ENCODE assay signal across 2 cellular contexts in genomic region chr12:110271015-110271414, GRCh38.
TF ChIP-seq lines count a peak whose summit lies in the region.

No MANE protein-coding gene starts in this region.

TF ChIP-seq in SK-N-SH, 30 proteins besides CTCF, POLR2A, EP300 and RAD21 (continued from another document):
- no peak for TF ChIP-seq ZBTB33 (IDR thresholded peaks at IDR 0.05; ENCODE audit: borderline replicate concordance, low read depth)
- no peak for TF ChIP-seq SMC3 (IDR thresholded peaks at IDR 0.05; ENCODE audit: low read depth, low read length)
- TF ChIP-seq MXI1 (IDR thresholded peaks at IDR 0.05; ENCODE audit: low read depth, low read length), result no peak
- TF ChIP-seq MEF2A (IDR thresholded peaks at IDR 0.05; ENCODE audit: borderline replicate concordance, low read depth), result no peak
- TF ChIP-seq GABPA (IDR thresholded peaks at IDR 0.05; ENCODE audit: low read depth), result no peak
- no peak for TF ChIP-seq TEAD4 (IDR thresholded peaks at IDR 0.05; ENCODE audit: borderline replicate concordance, insufficient read depth)
- TF ChIP-seq EZH2phosphoT487 (IDR thresholded peaks at IDR 0.05; ENCODE audit: borderline replicate concordance, low read depth), result no peak
- no peak for TF ChIP-seq SIN3A (IDR thresholded peaks at IDR 0.05; ENCODE audit: borderline replicate concordance, low read depth, low read length)
- TF ChIP-seq RFX5 (IDR thresholded peaks at IDR 0.05; ENCODE audit: low read length), result no peak
- TF ChIP-seq YY1 (IDR thresholded peaks at IDR 0.05; ENCODE audit: low read depth), result no peak
- TF ChIP-seq POLR2AphosphoS5 (IDR thresholded peaks at IDR 0.05; ENCODE audit: low read depth, low read length), result no peak

TF ChIP-seq in SK-N-SH treated with all-trans-retinoic acid at 6 μM for 48 hours, 23 proteins besides CTCF, POLR2A, EP300 and RAD21 (continued from another document):
- TF ChIP-seq, protein P1, sequence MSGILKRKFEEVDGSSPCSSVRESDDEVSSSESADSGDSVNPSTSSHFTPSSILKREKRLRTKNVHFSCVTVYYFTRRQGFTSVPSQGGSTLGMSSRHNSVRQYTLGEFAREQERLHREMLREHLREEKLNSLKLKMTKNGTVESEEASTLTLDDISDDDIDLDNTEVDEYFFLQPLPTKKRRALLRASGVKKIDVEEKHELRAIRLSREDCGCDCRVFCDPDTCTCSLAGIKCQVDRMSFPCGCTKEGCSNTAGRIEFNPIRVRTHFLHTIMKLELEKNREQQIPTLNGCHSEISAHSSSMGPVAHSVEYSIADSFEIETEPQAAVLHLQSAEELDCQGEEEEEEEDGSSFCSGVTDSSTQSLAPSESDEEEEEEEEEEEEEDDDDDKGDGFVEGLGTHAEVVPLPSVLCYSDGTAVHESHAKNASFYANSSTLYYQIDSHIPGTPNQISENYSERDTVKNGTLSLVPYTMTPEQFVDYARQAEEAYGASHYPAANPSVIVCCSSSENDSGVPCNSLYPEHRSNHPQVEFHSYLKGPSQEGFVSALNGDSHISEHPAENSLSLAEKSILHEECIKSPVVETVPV (CRISPR knock-in tag; IDR thresholded peaks at IDR 0.05), result no peak
- TF ChIP-seq SNAI2 (CRISPR knock-in tag; IDR thresholded peaks at IDR 0.05) (no peak), CSDC2 (CRISPR knock-in tag; IDR thresholded peaks at IDR 0.05) (no peak), GLIS3 (CRISPR knock-in tag; IDR thresholded peaks at IDR 0.05) (no peak), PATZ1 (CRISPR knock-in tag; IDR thresholded peaks at IDR 0.05; ENCODE audit: borderline replicate concordance) (no peak), ZNF8 (CRISPR knock-in tag; IDR thresholded peaks at IDR 0.05) (no peak), ZNF565 (CRISPR knock-in tag; conservative IDR thresholded peaks at IDR 0.05; ENCODE audit: low read depth) (no peak), TCF4 (CRISPR knock-in tag; IDR thresholded peaks at IDR 0.05; ENCODE audit: borderline replicate concordance) (no peak)
